ENCODE assay signal across 24 cellular contexts in genomic region chr13:75738841-75739240, GRCh38.
DNase-seq lines count a peak whose midpoint lies in the region; ATAC-seq, FAIRE-seq and TF ChIP-seq lines count a peak whose summit lies in the region.
"Had no signal": no experiment of that assay in that cellular context is flagged by ENCODE, and none has a peak within 500 bp of the region (broad histone marks: within the 10 kb centered on the region; RNA-seq: fewer than 3 reads in every experiment).

No MANE protein-coding gene starts in this region.

- no peak overlapping the region for H3K27ac Mint-ChIP-seq in T-helper 2 cell treated with Interferon-gamma antibody and Interleukin-4, amounts not matched to agents 5 μg/mL and 100 μg/mL, for 36 hours
- H3K27ac Mint-ChIP-seq: CD4-positive, alpha-beta T cell; GM23338; IgD-negative memory B cell had no signal

- peaks cover 20% of the 10 kb centered on the region; the same call in 1 of the 2 replicates for H4K20me1 ChIP-seq in GM23248 (ENCODE audit: insufficient read depth)
- no peaks in the 10 kb centered on the region for H4K20me1 ChIP-seq in GM12878 (ENCODE audit: control insufficient read depth, insufficient read depth)
- peaks cover 81% of the 10 kb centered on the region for H4K20me1 ChIP-seq in osteoblast (ENCODE audit: insufficient read depth, low read length)
- H4K20me1 ChIP-seq: BLaER1 treated with 17β-estradiol and CSF1 and Interleukin-3, amounts not matched to agents 10 nM and 100 nM had no signal

- H3K4me3 Mint-ChIP-seq in T-helper 2 cell treated with Interferon-gamma antibody and Interleukin-4, amounts not matched to agents 5 μg/mL and 100 μg/mL, for 36 hours: no peak overlapping the region
- H3K4me3 Mint-ChIP-seq: CD4-positive, alpha-beta T cell; GM23338; H9; IgD-negative memory B cell had no signal

- FAIRE-seq in GM12891 (lab: Jason Lieb, UNC) (peak; percentile 13), GM12878 (lab: Jason Lieb, UNC) (no peak)
- FAIRE-seq: A204.1 had no signal

- no peak for DNase-seq in GM12891 (ENCODE audit: insufficient read length, low spot score)
- no peak for DNase-seq in GM23248
- DNase-seq in GM12878 (ENCODE audit: low read depth, low spot score): no peak
- peak; percentile 39 for DNase-seq in osteoblast (ENCODE audit: insufficient read length, low spot score, missing footprints)
- no peak for DNase-seq in T-helper 2 cell treated with Interferon-gamma antibody and Interleukin-4, amounts not matched to agents 5 μg/mL and 100 μg/mL, for 36 hours (ENCODE audit: low spot score)
- DNase-seq in NCI-H510A treated with DMSO at 0.1 percent for 48 hours (lab: John Stamatoyannopoulos, UW): no peak
- DNase-seq in uterus: no peak
- DNase-seq in activated CD8-positive, alpha-beta memory T cell treated with anti-CD3 and anti-CD28 coated beads, Interleukin-2, amount 50 U/mL, for 4 hours: no peak
- DNase-seq: AML-193; CD4-positive, alpha-beta T cell; DMS53; H9; MM.1S; NCI-H2029; NCI-H446; NCI-H526; Right ventricle myocardium superior; RPMI8226 had no signal

- intact Hi-C loops in GM12878 (cut with micrococcal nuclease; ENCODE audit: unreplicated experiment): no loop called here
- intact Hi-C loops in uterus (cut with DNase I; ENCODE audit: low total_unique reads): no loop called here

- in situ Hi-C loops in GM23248 (cut with MboI) (no loop called here), GM12878 (cut with MboI) (no loop called here)

- H3K36me3 Mint-ChIP-seq in T-helper 2 cell treated with Interferon-gamma antibody and Interleukin-4, amounts not matched to agents 5 μg/mL and 100 μg/mL, for 36 hours (ENCODE audit: low read depth): peaks cover 4% of the 10 kb centered on the region

- TF ChIP-seq POLR2A in GM12891 (IDR thresholded peaks at IDR 0.05; ENCODE audit: low read depth, low read length) (no peak), GM12878 (IDR thresholded peaks at IDR 0.05; ENCODE audit: low read depth, low read length) (no peak), uterus (IDR thresholded peaks at IDR 0.05) (no peak)

- RAD21 ChIA-PET in GM12878 (lab: Charles Lee; ENCODE audit: unreplicated experiment): interaction anchor here (1.5 to 1.8 kb wide), 2 partner anchors 23 to 43 kb away, joined by 8 read pairs; no protein-coding TSS in a partner anchor

- peaks cover 16% of the 10 kb centered on the region for H3K36me3 ChIP-seq in GM23248 (ENCODE audit: low read depth)
- H3K36me3 ChIP-seq in GM12878 (ENCODE audit: control insufficient read depth in 2 of 2, insufficient read depth in 2 of 2, low read length in 1 of 2): no peaks in the 10 kb centered on the region
- peaks cover 54% of the 10 kb centered on the region for H3K36me3 ChIP-seq in osteoblast (ENCODE audit: insufficient read depth, low read length)
- no peaks in the 10 kb centered on the region for H3K36me3 ChIP-seq in uterus
- H3K36me3 ChIP-seq: BLaER1 treated with 17β-estradiol and CSF1 and Interleukin-3, amounts not matched to agents 10 nM and 100 nM had no signal

- ATAC-seq in GM12878: peak; percentile 46
- ATAC-seq: GM23338 had no signal

- POLR2A ChIA-PET in GM12878 (lab: Charles Lee): interaction anchor here (0.6 to 1.4 kb wide), 2 partner anchors 23 to 92 kb away, joined by 3 to 4 read pairs; no protein-coding TSS in a partner anchor

- TF ChIP-seq CTCF in GM12878 (IDR thresholded peaks at IDR 0.05 in 2 of 3, conservative IDR thresholded peaks at IDR 0.05 in 1 of 3; ENCODE audit: control insufficient read depth in 2 of 3, extremely low read depth in 1 of 3, insufficient read depth in 1 of 3, low read depth in 3 of 3, low read length in 3 of 3): no peak
- no peak for TF ChIP-seq CTCF in osteoblast (IDR thresholded peaks at IDR 0.05; ENCODE audit: extremely low read depth, low read depth, low read length)
- no peak for TF ChIP-seq CTCF in uterus (IDR thresholded peaks at IDR 0.05)

- 0 out of 2 replicates have a peak overlapping the region, but pooled peaks have one; percentile 4 for H3K27ac ChIP-seq in GM23248
- H3K27ac ChIP-seq in GM12878 (ENCODE audit: control insufficient read depth, insufficient read depth): peak overlapping the region; percentile 80
- peak overlapping the region; percentile 34 for H3K27ac ChIP-seq in osteoblast (ENCODE audit: low read depth, low read length)
- H3K27ac ChIP-seq in uterus: no peak overlapping the region
- H3K27ac ChIP-seq: BLaER1 treated with 17β-estradiol and CSF1 and Interleukin-3, amounts not matched to agents 10 nM and 100 nM; KMS-11; SJSA1 had no signal

- CTCF ChIA-PET in GM12878 (lab: Yijun Ruan, JAX): interaction anchor here (0.7 to 1.8 kb wide), 6 partner anchors 12 to 131 kb away, joined by 3 to 9 read pairs (median 4); no protein-coding TSS in a partner anchor

- SMC1A ChIA-PET in GM12878 (lab: Charles Lee; ENCODE audit: uncharacterized antibody, unreplicated experiment): interaction anchor here (0.9 to 4.4 kb wide), 9 partner anchors 8 to 138 kb away, joined by 3 to 30 read pairs (median 4); no protein-coding TSS in a partner anchor

- 0 out of 2 replicates have a peak, but pooled peaks cover 4% of the 10 kb centered on the region for H3K9me2 ChIP-seq in GM23248 (ENCODE audit: insufficient read depth)

- H3K4me3 ChIP-seq in GM23248 (no peak overlapping the region), GM12878 (peak overlapping the region; percentile 10; the same call in 1 of the 2 replicates), osteoblast (ENCODE audit: insufficient read depth, low read length) (no peak overlapping the region), uterus (no peak overlapping the region)
- H3K4me3 ChIP-seq: BLaER1 treated with 17β-estradiol and CSF1 and Interleukin-3, amounts not matched to agents 10 nM and 100 nM; GM23338; SJSA1 had no signal

- peaks cover 58% of the 10 kb centered on the region for H3F3A ChIP-seq in GM23248 (ENCODE audit: insufficient read depth)

- peaks cover 97% of the 10 kb centered on the region for H3K79me2 ChIP-seq in GM23248 (ENCODE audit: insufficient read depth)
- H3K79me2 ChIP-seq in GM12878 (ENCODE audit: control insufficient read depth, insufficient read depth, low read length): no peaks in the 10 kb centered on the region; the same call in 1 of the 2 replicates
- peaks cover 93% of the 10 kb centered on the region for H3K79me2 ChIP-seq in osteoblast (ENCODE audit: insufficient read depth, low read length)

- WGBS in GM23248 (ENCODE audit: low coverage in 1 of 2, low lambda C conversion rate in 2 of 2, missing lambda C conversion rate in 2 of 2), 2 experiments: 97 to 100% methylated on average over 1 of the region's 1 CpG
- WGBS in GM12878 (ENCODE audit: insufficient coverage, insufficient replicate concordance, low lambda C conversion rate, missing lambda C conversion rate): 40% methylated on average over 1 of the region's 1 CpG

- H3K4me2 ChIP-seq in GM23248 (ENCODE audit: unreplicated experiment) (no peak overlapping the region), GM12878 (ENCODE audit: control insufficient read depth, insufficient read depth) (peak overlapping the region; percentile 66; the same call in 1 of the 2 replicates), osteoblast (ENCODE audit: insufficient read depth, low read length) (no peak overlapping the region)
- H3K4me2 ChIP-seq: BLaER1 treated with 17β-estradiol and CSF1 and Interleukin-3, amounts not matched to agents 10 nM and 100 nM; GM23338; KMS-11 had no signal

- H3K27me3 ChIP-seq in GM23248 (replicated peaks; ENCODE audit: insufficient read depth) (no peaks in the 10 kb centered on the region), GM12878 (replicated peaks in 1 of 2; ENCODE audit: control insufficient read depth in 2 of 2, insufficient read depth in 2 of 2, low read length in 1 of 2) (no peaks in the 10 kb centered on the region), osteoblast (ENCODE audit: insufficient read depth, low read length) (no peaks in the 10 kb centered on the region), uterus (no peaks in the 10 kb centered on the region)
- H3K27me3 ChIP-seq: BLaER1 treated with 17β-estradiol and CSF1 and Interleukin-3, amounts not matched to agents 10 nM and 100 nM; SJSA1 had no signal

- TF ChIP-seq EP300 in GM12878 (IDR thresholded peaks at IDR 0.05; ENCODE audit: borderline replicate concordance in 1 of 2, control insufficient read depth in 1 of 2, low read depth in 2 of 2, low read length in 2 of 2): no peak

- H2AFZ ChIP-seq in GM23248 (no peak overlapping the region), GM12878 (ENCODE audit: control insufficient read depth, low read depth, low read length) (peak overlapping the region; percentile 48), osteoblast (ENCODE audit: low read length) (no peak overlapping the region)
- H2AFZ ChIP-seq: GM23338 had no signal

- TF ChIP-seq RAD21 in GM12878 (IDR thresholded peaks at IDR 0.05; ENCODE audit: insufficient read depth, low read depth, low read length): no peak

- no peaks in the 10 kb centered on the region for H3K27me3 Mint-ChIP-seq in T-helper 2 cell treated with Interferon-gamma antibody and Interleukin-4, amounts not matched to agents 5 μg/mL and 100 μg/mL, for 36 hours (ENCODE audit: low read depth)
- H3K27me3 Mint-ChIP-seq: CD4-positive, alpha-beta T cell; IgD-negative memory B cell had no signal

- H3K9ac ChIP-seq in GM23248 (no peak overlapping the region), GM12878 (ENCODE audit: control insufficient read depth, insufficient read depth, low read length) (peak overlapping the region; percentile 48)
- H3K9ac ChIP-seq: BLaER1 treated with 17β-estradiol and CSF1 and Interleukin-3, amounts not matched to agents 10 nM and 100 nM; KMS-11 had no signal

- peaks cover 3% of the 10 kb centered on the region for H3K4me1 Mint-ChIP-seq in T-helper 2 cell treated with Interferon-gamma antibody and Interleukin-4, amounts not matched to agents 5 μg/mL and 100 μg/mL, for 36 hours (ENCODE audit: low read depth)
- H3K4me1 Mint-ChIP-seq: GM23338, H9 had no signal

- H3K4me1 ChIP-seq in GM23248 (ENCODE audit: insufficient read depth): peaks cover 47% of the 10 kb centered on the region
- H3K4me1 ChIP-seq in GM12878 (ENCODE audit: control insufficient read depth, insufficient read depth, low read length): peaks cover 19% of the 10 kb centered on the region
- peaks cover 47% of the 10 kb centered on the region for H3K4me1 ChIP-seq in osteoblast (ENCODE audit: insufficient read depth, low read length)
- H3K4me1 ChIP-seq in uterus: no peaks in the 10 kb centered on the region

- H3K9me3 ChIP-seq in GM23248 (ENCODE audit: low read depth) (no peaks in the 10 kb centered on the region), GM12878 (replicated peaks; ENCODE audit: control insufficient read depth, insufficient read depth, low read length) (no peaks in the 10 kb centered on the region; the same call in none of the 3 replicates), osteoblast (ENCODE audit: low read depth, low read length) (no peaks in the 10 kb centered on the region), uterus (no peaks in the 10 kb centered on the region)
- H3K9me3 ChIP-seq: SJSA1 had no signal

- H3K9me3 Mint-ChIP-seq in T-helper 2 cell treated with Interferon-gamma antibody and Interleukin-4, amounts not matched to agents 5 μg/mL and 100 μg/mL, for 36 hours: peaks cover 17% of the 10 kb centered on the region

- no TSS peak for BruUV-seq in GM12878 (replicated peaks; lab: Mats Ljungman, UMichigan)

TF ChIP-seq in GM12891, 5 proteins besides CTCF, POLR2A, EP300 and RAD21:
- TF ChIP-seq PAX5 (IDR thresholded peaks at IDR 0.05; ENCODE audit: insufficient read depth, low read length, severe bottlenecking): no peak

TF ChIP-seq in GM12878, 131 proteins besides CTCF, POLR2A, EP300 and RAD21 (continues in another document):
- TF ChIP-seq NFIC (IDR thresholded peaks at IDR 0.05; ENCODE audit: low read depth, low read length): 0 out of 2 replicates have a peak, but pooled peaks have one; percentile 8

Comparison
In these comparisons a context has a peak if more than half of its experiments do, and no peak if none do; other contexts are left out.
1. H3K27ac ChIP-seq: peak in GM23248 (single experiment), GM12878 (single experiment) and osteoblast (single experiment); none in uterus (0 of 2).